2 cellular contexts compared by ENCODE assay signal in the genomic region with DNA sequence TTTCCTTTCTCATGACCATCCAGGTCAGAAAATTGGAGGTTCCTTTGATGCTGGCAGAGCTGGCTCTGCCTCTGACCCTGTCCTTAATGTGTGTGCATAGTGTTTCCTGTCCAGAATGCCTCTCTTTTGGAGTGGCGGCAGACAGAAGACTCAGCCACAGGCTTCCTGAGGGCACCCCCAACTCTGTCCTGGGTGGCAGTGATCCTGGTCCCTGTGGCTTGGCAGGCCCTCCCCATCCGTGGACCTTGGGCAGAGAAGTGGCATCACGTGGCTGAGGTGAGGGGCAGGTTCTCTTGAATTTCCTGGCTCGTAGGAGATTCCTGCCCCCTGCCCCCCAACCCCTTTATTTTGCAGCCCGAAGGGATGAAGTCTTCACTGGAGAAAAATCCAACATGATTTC.
TF ChIP-seq lines count a peak whose summit lies in the region.

No MANE protein-coding gene starts in this region.

TF ChIP-seq in HepG2, 621 proteins besides CTCF, POLR2A, EP300 and RAD21 (continued from another document and continues in another):
- TF ChIP-seq, protein P1, sequence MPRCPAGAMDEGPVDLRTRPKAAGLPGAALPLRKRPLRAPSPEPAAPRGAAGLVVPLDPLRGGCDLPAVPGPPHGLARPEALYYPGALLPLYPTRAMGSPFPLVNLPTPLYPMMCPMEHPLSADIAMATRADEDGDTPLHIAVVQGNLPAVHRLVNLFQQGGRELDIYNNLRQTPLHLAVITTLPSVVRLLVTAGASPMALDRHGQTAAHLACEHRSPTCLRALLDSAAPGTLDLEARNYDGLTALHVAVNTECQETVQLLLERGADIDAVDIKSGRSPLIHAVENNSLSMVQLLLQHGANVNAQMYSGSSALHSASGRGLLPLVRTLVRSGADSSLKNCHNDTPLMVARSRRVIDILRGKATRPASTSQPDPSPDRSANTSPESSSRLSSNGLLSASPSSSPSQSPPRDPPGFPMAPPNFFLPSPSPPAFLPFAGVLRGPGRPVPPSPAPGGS (CRISPR knock-in tag; IDR thresholded peaks at IDR 0.05): peak; percentile 27; the same call in 1 of the 2 replicates
- TF ChIP-seq, protein P2, sequence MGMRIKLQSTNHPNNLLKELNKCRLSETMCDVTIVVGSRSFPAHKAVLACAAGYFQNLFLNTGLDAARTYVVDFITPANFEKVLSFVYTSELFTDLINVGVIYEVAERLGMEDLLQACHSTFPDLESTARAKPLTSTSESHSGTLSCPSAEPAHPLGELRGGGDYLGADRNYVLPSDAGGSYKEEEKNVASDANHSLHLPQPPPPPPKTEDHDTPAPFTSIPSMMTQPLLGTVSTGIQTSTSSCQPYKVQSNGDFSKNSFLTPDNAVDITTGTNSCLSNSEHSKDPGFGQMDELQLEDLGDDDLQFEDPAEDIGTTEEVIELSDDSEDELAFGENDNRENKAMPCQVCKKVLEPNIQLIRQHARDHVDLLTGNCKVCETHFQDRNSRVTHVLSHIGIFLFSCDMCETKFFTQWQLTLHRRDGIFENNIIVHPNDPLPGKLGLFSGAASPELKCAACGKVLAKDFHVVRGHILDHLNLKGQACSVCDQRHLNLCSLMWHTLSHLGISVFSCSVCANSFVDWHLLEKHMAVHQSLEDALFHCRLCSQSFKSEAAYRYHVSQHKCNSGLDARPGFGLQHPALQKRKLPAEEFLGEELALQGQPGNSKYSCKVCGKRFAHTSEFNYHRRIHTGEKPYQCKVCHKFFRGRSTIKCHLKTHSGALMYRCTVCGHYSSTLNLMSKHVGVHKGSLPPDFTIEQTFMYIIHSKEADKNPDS (CRISPR knock-in tag; IDR thresholded peaks at IDR 0.05): 0 out of 2 replicates have a peak, but pooled peaks have one; percentile 15
- TF ChIP-seq, protein P3, sequence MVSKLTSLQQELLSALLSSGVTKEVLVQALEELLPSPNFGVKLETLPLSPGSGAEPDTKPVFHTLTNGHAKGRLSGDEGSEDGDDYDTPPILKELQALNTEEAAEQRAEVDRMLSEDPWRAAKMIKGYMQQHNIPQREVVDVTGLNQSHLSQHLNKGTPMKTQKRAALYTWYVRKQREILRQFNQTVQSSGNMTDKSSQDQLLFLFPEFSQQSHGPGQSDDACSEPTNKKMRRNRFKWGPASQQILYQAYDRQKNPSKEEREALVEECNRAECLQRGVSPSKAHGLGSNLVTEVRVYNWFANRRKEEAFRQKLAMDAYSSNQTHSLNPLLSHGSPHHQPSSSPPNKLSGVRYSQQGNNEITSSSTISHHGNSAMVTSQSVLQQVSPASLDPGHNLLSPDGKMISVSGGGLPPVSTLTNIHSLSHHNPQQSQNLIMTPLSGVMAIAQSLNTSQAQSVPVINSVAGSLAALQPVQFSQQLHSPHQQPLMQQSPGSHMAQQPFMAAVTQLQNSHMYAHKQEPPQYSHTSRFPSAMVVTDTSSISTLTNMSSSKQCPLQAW (CRISPR knock-in tag; IDR thresholded peaks at IDR 0.05): 0 out of 2 replicates have a peak, but pooled peaks have one; percentile 5
- TF ChIP-seq NPAS2 (CRISPR knock-in tag; IDR thresholded peaks at IDR 0.05; ENCODE audit: borderline replicate concordance): no peak
- TF ChIP-seq, protein P4, sequence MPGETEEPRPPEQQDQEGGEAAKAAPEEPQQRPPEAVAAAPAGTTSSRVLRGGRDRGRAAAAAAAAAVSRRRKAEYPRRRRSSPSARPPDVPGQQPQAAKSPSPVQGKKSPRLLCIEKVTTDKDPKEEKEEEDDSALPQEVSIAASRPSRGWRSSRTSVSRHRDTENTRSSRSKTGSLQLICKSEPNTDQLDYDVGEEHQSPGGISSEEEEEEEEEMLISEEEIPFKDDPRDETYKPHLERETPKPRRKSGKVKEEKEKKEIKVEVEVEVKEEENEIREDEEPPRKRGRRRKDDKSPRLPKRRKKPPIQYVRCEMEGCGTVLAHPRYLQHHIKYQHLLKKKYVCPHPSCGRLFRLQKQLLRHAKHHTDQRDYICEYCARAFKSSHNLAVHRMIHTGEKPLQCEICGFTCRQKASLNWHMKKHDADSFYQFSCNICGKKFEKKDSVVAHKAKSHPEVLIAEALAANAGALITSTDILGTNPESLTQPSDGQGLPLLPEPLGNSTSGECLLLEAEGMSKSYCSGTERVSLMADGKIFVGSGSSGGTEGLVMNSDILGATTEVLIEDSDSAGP (CRISPR knock-in tag; IDR thresholded peaks at IDR 0.05; ENCODE audit: borderline replicate concordance): 0 out of 2 replicates have a peak, but pooled peaks have one; percentile 42
- peak; percentile 20; the same call in 1 of the 2 replicates for TF ChIP-seq ZSCAN21 (CRISPR knock-in tag; IDR thresholded peaks at IDR 0.05; ENCODE audit: borderline replicate concordance)
- TF ChIP-seq ZNF598 (CRISPR knock-in tag; IDR thresholded peaks at IDR 0.05; ENCODE audit: borderline replicate concordance): 0 out of 2 replicates have a peak, but pooled peaks have one; percentile 64
- 0 out of 2 replicates have a peak, but pooled peaks have one; percentile 21 for TF ChIP-seq CHD4 (IDR thresholded peaks at IDR 0.05; ENCODE audit: borderline replicate concordance, low read length)
- TF ChIP-seq ZNF17 (CRISPR knock-in tag; IDR thresholded peaks at IDR 0.05): no peak
- TF ChIP-seq, protein P5, sequence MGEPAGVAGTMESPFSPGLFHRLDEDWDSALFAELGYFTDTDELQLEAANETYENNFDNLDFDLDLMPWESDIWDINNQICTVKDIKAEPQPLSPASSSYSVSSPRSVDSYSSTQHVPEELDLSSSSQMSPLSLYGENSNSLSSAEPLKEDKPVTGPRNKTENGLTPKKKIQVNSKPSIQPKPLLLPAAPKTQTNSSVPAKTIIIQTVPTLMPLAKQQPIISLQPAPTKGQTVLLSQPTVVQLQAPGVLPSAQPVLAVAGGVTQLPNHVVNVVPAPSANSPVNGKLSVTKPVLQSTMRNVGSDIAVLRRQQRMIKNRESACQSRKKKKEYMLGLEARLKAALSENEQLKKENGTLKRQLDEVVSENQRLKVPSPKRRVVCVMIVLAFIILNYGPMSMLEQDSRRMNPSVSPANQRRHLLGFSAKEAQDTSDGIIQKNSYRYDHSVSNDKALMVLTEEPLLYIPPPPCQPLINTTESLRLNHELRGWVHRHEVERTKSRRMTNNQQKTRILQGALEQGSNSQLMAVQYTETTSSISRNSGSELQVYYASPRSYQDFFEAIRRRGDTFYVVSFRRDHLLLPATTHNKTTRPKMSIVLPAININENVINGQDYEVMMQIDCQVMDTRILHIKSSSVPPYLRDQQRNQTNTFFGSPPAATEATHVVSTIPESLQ (CRISPR knock-in tag; conservative IDR thresholded peaks at IDR 0.05): no peak
- no peak for TF ChIP-seq ZNF670 (CRISPR knock-in tag; IDR thresholded peaks at IDR 0.05; ENCODE audit: borderline replicate concordance)

TF ChIP-seq in SK-N-SH treated with all-trans-retinoic acid at 6 μM for 48 hours, 23 proteins besides CTCF, POLR2A, EP300 and RAD21 (continued from another document):
- TF ChIP-seq, protein P6, sequence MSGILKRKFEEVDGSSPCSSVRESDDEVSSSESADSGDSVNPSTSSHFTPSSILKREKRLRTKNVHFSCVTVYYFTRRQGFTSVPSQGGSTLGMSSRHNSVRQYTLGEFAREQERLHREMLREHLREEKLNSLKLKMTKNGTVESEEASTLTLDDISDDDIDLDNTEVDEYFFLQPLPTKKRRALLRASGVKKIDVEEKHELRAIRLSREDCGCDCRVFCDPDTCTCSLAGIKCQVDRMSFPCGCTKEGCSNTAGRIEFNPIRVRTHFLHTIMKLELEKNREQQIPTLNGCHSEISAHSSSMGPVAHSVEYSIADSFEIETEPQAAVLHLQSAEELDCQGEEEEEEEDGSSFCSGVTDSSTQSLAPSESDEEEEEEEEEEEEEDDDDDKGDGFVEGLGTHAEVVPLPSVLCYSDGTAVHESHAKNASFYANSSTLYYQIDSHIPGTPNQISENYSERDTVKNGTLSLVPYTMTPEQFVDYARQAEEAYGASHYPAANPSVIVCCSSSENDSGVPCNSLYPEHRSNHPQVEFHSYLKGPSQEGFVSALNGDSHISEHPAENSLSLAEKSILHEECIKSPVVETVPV (CRISPR knock-in tag; IDR thresholded peaks at IDR 0.05): no peak
- TF ChIP-seq ZNF565 (CRISPR knock-in tag; conservative IDR thresholded peaks at IDR 0.05; ENCODE audit: low read depth) (no peak), BACH2 (CRISPR knock-in tag; IDR thresholded peaks at IDR 0.05; ENCODE audit: borderline replicate concordance) (no peak)
